1 cellular context compared by ENCODE assay signal in genomic region chr16:83899272-83899897, GRCh38.
TF ChIP-seq lines count a peak whose summit lies in the region.

No MANE protein-coding gene starts in this region.

TF ChIP-seq in GM12878, 131 proteins besides CTCF, POLR2A, EP300 and RAD21 (continued from another document):
- TF ChIP-seq EGR1 (IDR thresholded peaks at IDR 0.05; ENCODE audit: borderline replicate concordance in 1 of 2, low read depth in 2 of 2, low read length in 2 of 2): peak in 1 of 2 experiments; percentile 65; a peak in 1 of 3 replicates
TF ChIP-seq in GM12878: peak in this region for 6.
